ENCODE assay signal across 1 cellular context in the genomic region with DNA sequence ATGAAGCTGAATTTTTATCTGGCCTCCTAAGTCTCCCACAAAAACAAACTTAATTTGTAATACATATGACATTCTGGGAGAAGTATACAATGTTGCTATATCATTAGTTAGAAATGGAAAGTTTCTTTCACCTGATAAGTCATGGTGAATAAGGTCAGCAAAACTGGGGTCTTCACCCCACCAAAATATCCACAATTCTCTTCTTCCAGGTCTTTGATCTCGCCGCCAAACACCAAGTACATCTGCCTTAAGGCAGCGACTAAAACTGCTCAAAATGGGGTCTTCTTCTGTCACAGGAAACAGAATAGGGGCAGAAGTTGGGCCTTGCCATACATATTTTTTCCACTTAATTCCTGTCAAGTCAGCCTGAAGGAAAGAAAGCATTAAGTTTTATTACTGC.
TF ChIP-seq lines count a peak whose summit lies in the region.

No MANE protein-coding gene starts in this region.

TF ChIP-seq in GM12878, 131 proteins besides CTCF, POLR2A, EP300 and RAD21 (continued from another document):
- TF ChIP-seq, protein P1, sequence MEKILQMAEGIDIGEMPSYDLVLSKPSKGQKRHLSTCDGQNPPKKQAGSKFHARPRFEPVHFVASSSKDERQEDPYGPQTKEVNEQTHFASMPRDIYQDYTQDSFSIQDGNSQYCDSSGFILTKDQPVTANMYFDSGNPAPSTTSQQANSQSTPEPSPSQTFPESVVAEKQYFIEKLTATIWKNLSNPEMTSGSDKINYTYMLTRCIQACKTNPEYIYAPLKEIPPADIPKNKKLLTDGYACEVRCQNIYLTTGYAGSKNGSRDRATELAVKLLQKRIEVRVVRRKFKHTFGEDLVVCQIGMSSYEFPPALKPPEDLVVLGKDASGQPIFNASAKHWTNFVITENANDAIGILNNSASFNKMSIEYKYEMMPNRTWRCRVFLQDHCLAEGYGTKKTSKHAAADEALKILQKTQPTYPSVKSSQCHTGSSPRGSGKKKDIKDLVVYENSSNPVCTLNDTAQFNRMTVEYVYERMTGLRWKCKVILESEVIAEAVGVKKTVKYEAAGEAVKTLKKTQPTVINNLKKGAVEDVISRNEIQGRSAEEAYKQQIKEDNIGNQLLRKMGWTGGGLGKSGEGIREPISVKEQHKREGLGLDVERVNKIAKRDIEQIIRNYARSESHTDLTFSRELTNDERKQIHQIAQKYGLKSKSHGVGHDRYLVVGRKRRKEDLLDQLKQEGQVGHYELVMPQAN (conservative IDR thresholded peaks at IDR 0.05): no peak
